In genomic region chr3:153783106-153783505, GRCh38 we compare ENCODE assay signal across 20 cellular contexts.
DNase-seq lines count a peak whose midpoint lies in the region; ATAC-seq, FAIRE-seq and TF ChIP-seq lines count a peak whose summit lies in the region.
"Had no signal": no experiment of that assay in that cellular context is flagged by ENCODE, and none has a peak within 500 bp of the region (broad histone marks: within the 10 kb centered on the region; RNA-seq: fewer than 3 reads in every experiment).

No MANE protein-coding gene starts in this region.

- DNase-seq in SK-N-MC (ENCODE audit: low read depth, low spot score) (peak; percentile 97), cardiac muscle cell (ENCODE audit: low read depth in 1 of 2, low spot score in 1 of 2) (peak; percentile 58 to 66), osteoblast (ENCODE audit: insufficient read length, low spot score, missing footprints) (peak; percentile 70), small intestine (no peak)
- no peak for DNase-seq in stimulated activated naive B cell treated with anti-CD40 and anti-IgM and Interleukin-4, amounts not matched to agents 10 μg/mL and 1 μg/mL and 100 μg/mL, for 72 hours
- DNase-seq: activated CD4-positive, CD25-positive, alpha-beta regulatory T cell treated with anti-CD3 and anti-CD28 coated beads, Interleukin-2, amount 50 U/mL, for 72 hours; activated effector memory CD4-positive, alpha-beta T cell treated with anti-CD3 and anti-CD28 coated beads, Interleukin-2, amount 50 U/mL, for 16 hours; head of caudate nucleus; NCI-H1417 treated with DMSO at 0.1 percent for 48 hours; NCI-H446; SHP77; stimulated activated CD4-positive, alpha-beta T cell treated with anti-CD3 and anti-CD28 coated beads, Interleukin-4, amount 100 ng/mL, for 24 hours had no signal

- H4K20me1 ChIP-seq in osteoblast (ENCODE audit: insufficient read depth, low read length) = no peaks in the 10 kb centered on the region

- H3K27me3 ChIP-seq in cardiac muscle cell (no peaks in the 10 kb centered on the region), osteoblast (ENCODE audit: insufficient read depth, low read length) (no peaks in the 10 kb centered on the region), small intestine (ENCODE audit: control insufficient read depth in 2 of 2, insufficient read depth in 2 of 2, low read length in 2 of 2) (no peaks in the 10 kb centered on the region)
- H3K27me3 ChIP-seq: ascending aorta, neutrophil, suprapubic skin had no signal

- H3K9me3 ChIP-seq in HEK293 (ENCODE audit: control insufficient read depth, insufficient read depth, low read depth, low read length) (no peaks in the 10 kb centered on the region), SK-N-MC (ENCODE audit: low read depth, low read length) (no peaks in the 10 kb centered on the region), cardiac muscle cell (ENCODE audit: low read depth) (no peaks in the 10 kb centered on the region), osteoblast (ENCODE audit: low read depth, low read length) (no peaks in the 10 kb centered on the region), small intestine (ENCODE audit: control insufficient read depth, low read depth) (no peaks in the 10 kb centered on the region)
- H3K9me3 ChIP-seq: ascending aorta, neutrophil, suprapubic skin had no signal

- TF ChIP-seq CTCF in HEK293 (tag by site-specific recombination; IDR thresholded peaks at IDR 0.05) (no peak), cardiac muscle cell (IDR thresholded peaks at IDR 0.05; ENCODE audit: low read depth, low read length) (no peak), osteoblast (IDR thresholded peaks at IDR 0.05; ENCODE audit: extremely low read depth, low read depth, low read length) (no peak)

- H3K4me3 ChIP-seq in HEK293 (ENCODE audit: low read depth, low read length) = no peak overlapping the region
- peak overlapping the region; percentile 20; the same call in 1 of the 2 replicates for H3K4me3 ChIP-seq in SK-N-MC
- no peak overlapping the region for H3K4me3 ChIP-seq in cardiac muscle cell
- no peak overlapping the region for H3K4me3 ChIP-seq in osteoblast (ENCODE audit: insufficient read depth, low read length)
- no peak overlapping the region for H3K4me3 ChIP-seq in small intestine (ENCODE audit: low read depth in 1 of 2, low read length in 2 of 2)
- H3K4me3 ChIP-seq: ascending aorta, suprapubic skin had no signal

- H3K36me3 ChIP-seq in HEK293 (ENCODE audit: control insufficient read depth in 2 of 2, insufficient read depth in 1 of 2, low read length in 2 of 2) (no peaks in the 10 kb centered on the region), SK-N-MC (ENCODE audit: insufficient read depth, low read length) (no peaks in the 10 kb centered on the region), cardiac muscle cell (no peaks in the 10 kb centered on the region), osteoblast (ENCODE audit: insufficient read depth, low read length) (no peaks in the 10 kb centered on the region), small intestine (ENCODE audit: control insufficient read depth in 2 of 2, insufficient read depth in 2 of 2, low read length in 2 of 2) (no peaks in the 10 kb centered on the region)
- H3K36me3 ChIP-seq: ascending aorta, neutrophil, suprapubic skin had no signal

- H3K36me3 Mint-ChIP-seq in stimulated activated naive B cell treated with anti-CD40 and anti-IgM and Interleukin-4, amounts not matched to agents 10 μg/mL and 1 μg/mL and 100 μg/mL, for 72 hours = no peaks in the 10 kb centered on the region

- H3K79me2 ChIP-seq in osteoblast (ENCODE audit: insufficient read depth, low read length) = no peaks in the 10 kb centered on the region

- no peak overlapping the region for H3K4me2 ChIP-seq in osteoblast (ENCODE audit: insufficient read depth, low read length)

- POLR2A ChIA-PET in HEK293 (lab: Yijun Ruan, JAX) = interaction anchor here (0.6 kb wide), 1 partner anchor 1515 kb away, joined by 3 read pairs; no protein-coding TSS in a partner anchor

- no peaks in the 10 kb centered on the region for H3K27me3 Mint-ChIP-seq in stimulated activated naive B cell treated with anti-CD40 and anti-IgM and Interleukin-4, amounts not matched to agents 10 μg/mL and 1 μg/mL and 100 μg/mL, for 72 hours

- ATAC-seq in activated CD4-positive, CD25-positive, alpha-beta regulatory T cell treated with anti-CD3 and anti-CD28 coated beads, Interleukin-2, amount 50 U/mL, for 24 hours = no peak
- ATAC-seq in GM19023 (IDR thresholded peaks at IDR 0.05; ENCODE audit: unreplicated experiment) = no peak
- ATAC-seq in stimulated activated naive B cell treated with anti-CD40 and anti-IgM and Interleukin-4, amounts not matched to agents 10 μg/mL and 1 μg/mL and 100 μg/mL, for 72 hours (replicated peaks) = no peak

- 41 to 60% (median 56%) methylated on average over 2 of the region's 2 CpGs for WGBS in small intestine, 3 donors

- no peak for FAIRE-seq in small intestine (lab: Jason Lieb, UNC)
- FAIRE-seq: colon, keratinocyte had no signal

- CTCF ChIA-PET in HEK293 (lab: Yijun Ruan, JAX) = no interaction called here

- H3K9ac ChIP-seq in SK-N-MC (ENCODE audit: insufficient read length) = no peak overlapping the region

- no peak overlapping the region for H2AFZ ChIP-seq in osteoblast (ENCODE audit: low read length)

- no peaks in the 10 kb centered on the region for H3K9me3 Mint-ChIP-seq in stimulated activated naive B cell treated with anti-CD40 and anti-IgM and Interleukin-4, amounts not matched to agents 10 μg/mL and 1 μg/mL and 100 μg/mL, for 72 hours

- H3K4me3 Mint-ChIP-seq in stimulated activated naive B cell treated with anti-CD40 and anti-IgM and Interleukin-4, amounts not matched to agents 10 μg/mL and 1 μg/mL and 100 μg/mL, for 72 hours = no peak overlapping the region

- H3K4me1 ChIP-seq in HEK293 (ENCODE audit: control insufficient read depth, insufficient read depth, low read length) (no peaks in the 10 kb centered on the region), cardiac muscle cell (ENCODE audit: low read depth) (peaks cover 11% of the 10 kb centered on the region), osteoblast (ENCODE audit: insufficient read depth, low read length) (no peaks in the 10 kb centered on the region), small intestine (ENCODE audit: control insufficient read depth in 2 of 2, insufficient read depth in 1 of 2, low read depth in 1 of 2, low read length in 1 of 2) (no peaks in the 10 kb centered on the region)
- H3K4me1 ChIP-seq: ascending aorta, suprapubic skin had no signal

- H3K27ac Mint-ChIP-seq in stimulated activated naive B cell treated with anti-CD40 and anti-IgM and Interleukin-4, amounts not matched to agents 10 μg/mL and 1 μg/mL and 100 μg/mL, for 72 hours = no peak overlapping the region

- H3K27ac ChIP-seq in HEK293 (ENCODE audit: extremely low read depth, low read depth, low read length) = no peak overlapping the region
- no peak overlapping the region for H3K27ac ChIP-seq in SK-N-MC
- peak overlapping the region; percentile 27 for H3K27ac ChIP-seq in cardiac muscle cell
- H3K27ac ChIP-seq in osteoblast (ENCODE audit: low read depth, low read length) = no peak overlapping the region
- no peak overlapping the region for H3K27ac ChIP-seq in small intestine (ENCODE audit: low read depth in 1 of 2, low read length in 1 of 2)
- H3K27ac ChIP-seq: ascending aorta, neutrophil, suprapubic skin had no signal

- H3K4me1 Mint-ChIP-seq in stimulated activated naive B cell treated with anti-CD40 and anti-IgM and Interleukin-4, amounts not matched to agents 10 μg/mL and 1 μg/mL and 100 μg/mL, for 72 hours = no peaks in the 10 kb centered on the region

TF ChIP-seq in HEK293, 187 proteins besides CTCF, POLR2A, EP300 and RAD21:
- TF ChIP-seq ZNF174 (tag by site-specific recombination; IDR thresholded peaks at IDR 0.05) = no peak
- TF ChIP-seq FEZF1 (tag by site-specific recombination; IDR thresholded peaks at IDR 0.05) = peak; percentile 34; the same call in 1 of the 2 replicates
- peak; percentile 51; the same call in 1 of the 2 replicates for TF ChIP-seq TRIM28 (IDR thresholded peaks at IDR 0.05; ENCODE audit: borderline replicate concordance, low read length)
TF ChIP-seq in HEK293: peak in this region for 2.

Comparison
In these comparisons a context has a peak if more than half of its experiments do, and no peak if none do; other contexts are left out.
1. DNase-seq: peak in SK-N-MC (single experiment), cardiac muscle cell (2 of 2) and osteoblast (single experiment); none in small intestine (single experiment) and stimulated activated naive B cell treated with anti-CD40 and anti-IgM and Interleukin-4, amounts not matched to agents 10 μg/mL and 1 μg/mL and 100 μg/mL, for 72 hours (single experiment).